12 cellular contexts compared by ENCODE assay signal in the genomic region with DNA sequence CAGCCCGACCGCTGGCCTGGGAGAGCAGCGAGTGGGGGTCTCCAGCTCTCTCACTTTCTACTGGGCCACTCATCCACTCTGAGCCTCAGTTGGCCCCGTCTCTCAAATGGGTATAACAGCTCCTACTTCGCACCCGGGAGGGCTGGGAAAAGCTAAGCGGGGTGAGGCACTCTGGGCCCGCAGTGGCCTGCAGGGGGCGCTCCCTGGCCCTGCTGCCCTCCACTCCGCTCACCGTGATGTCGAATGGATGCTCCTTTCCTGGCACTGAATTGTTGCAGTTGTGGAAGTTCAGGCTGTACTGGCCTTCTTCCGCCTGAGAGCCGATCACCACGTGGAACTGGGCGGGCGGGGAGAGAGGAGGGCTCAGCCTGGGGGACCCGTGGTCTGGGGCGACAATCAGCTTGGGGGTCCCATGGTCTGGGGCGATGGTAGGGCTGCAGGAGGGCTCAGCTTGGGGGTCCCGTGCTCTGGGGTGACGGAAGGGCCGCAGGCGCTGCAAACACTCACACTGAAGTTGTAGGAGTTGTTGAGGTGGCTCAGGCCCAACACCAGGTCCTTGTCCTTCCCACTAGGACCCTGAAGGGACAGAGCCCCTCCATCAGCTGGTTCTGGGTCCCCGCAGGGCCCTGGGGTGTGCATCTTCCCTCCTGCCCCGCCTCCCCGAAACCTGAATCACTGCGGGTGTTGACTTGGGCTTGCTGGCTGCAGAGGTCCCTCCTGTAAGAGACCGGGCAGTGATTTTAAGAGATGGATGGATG. TPM values are rescaled to one million over a fixed set of nuclear protein-coding genes. Genes with fewer than 3 reads are reported as not detected.
DNase-seq lines count a peak whose midpoint lies in the region; ATAC-seq and TF ChIP-seq lines count a peak whose summit lies in the region.
"Had no signal": no experiment of that assay in that cellular context is flagged by ENCODE, and none has a peak within 500 bp of the region (broad histone marks: within the 10 kb centered on the region; RNA-seq: fewer than 3 reads in every experiment).

No MANE protein-coding gene starts in this region.

- TF ChIP-seq CTCF in AG10803 (conservative IDR thresholded peaks at IDR 0.05; ENCODE audit: low read length): peak; percentile 22
- TF ChIP-seq CTCF in GM12875 (IDR thresholded peaks at IDR 0.05; ENCODE audit: borderline replicate concordance, insufficient read depth, low read depth, low read length): peak; percentile 49
- peak; percentile 33 for TF ChIP-seq CTCF in astrocyte of the spinal cord (IDR thresholded peaks at IDR 0.05; ENCODE audit: low read depth, low read length)

- peaks cover 4% of the 10 kb centered on the region for H3K79me2 ChIP-seq in mesendoderm (ENCODE audit: control insufficient read depth, insufficient read depth, low read length)

- CTCF ChIA-PET in activated CD4-positive, alpha-beta memory T cell treated with anti-CD3 and anti-CD28 coated beads for 36 hours (lab: Charles Lee): interaction anchor here (1.0 to 7.0 kb wide), 2 partner anchors 101 to 217 kb away, joined by 5 to 62 read pairs; no protein-coding TSS in a partner anchor

- ATAC-seq in GM19035 (IDR thresholded peaks at IDR 0.05; ENCODE audit: unreplicated experiment): no peak
- ATAC-seq in GM19467 (IDR thresholded peaks at IDR 0.05; ENCODE audit: unreplicated experiment): no peak
- ATAC-seq: activated CD8-positive, alpha-beta memory T cell treated with anti-CD3 and anti-CD28 coated beads, Interleukin-2, amount 10 ng/mL, durations not matched to agents 7 days and 5 days had no signal

- H3K56ac ChIP-seq in mesendoderm (ENCODE audit: low read length): peak overlapping the region; percentile 74

- no peak overlapping the region for H4K5ac ChIP-seq in mesendoderm (ENCODE audit: low read length)

- peaks cover 3% of the 10 kb centered on the region for H3K79me1 ChIP-seq in mesendoderm (ENCODE audit: low read length)

- POLR2A ChIA-PET in activated CD4-positive, alpha-beta memory T cell treated with anti-CD3 and anti-CD28 coated beads for 36 hours (lab: Charles Lee): no interaction called here

- peak overlapping the region; percentile 45 for H3K23ac ChIP-seq in mesendoderm (ENCODE audit: low read length)

- H3K4me1 Mint-ChIP-seq in activated CD4-positive, alpha-beta memory T cell treated with anti-CD3 and anti-CD28 coated beads for 36 hours (ENCODE audit: low read depth): peaks cover 16% of the 10 kb centered on the region

- DNase-seq in AG10803 (ENCODE audit: low read depth) (no peak), astrocyte of the spinal cord (ENCODE audit: low read depth, low spot score) (no peak), mesendoderm (no peak)
- DNase-seq in activated CD4-positive, alpha-beta memory T cell treated with anti-CD3 and anti-CD28 coated beads for 36 hours: no peak
- DNase-seq in effector CD8-positive, alpha-beta T cell (lab: John Stamatoyannopoulos, UW): no peak
- DNase-seq: activated CD8-positive, alpha-beta memory T cell treated with anti-CD3 and anti-CD28 coated beads, Interleukin-2, amount 10 ng/mL, durations not matched to agents 7 days and 5 days; NCI-H187 treated with DMSO at 0.1 percent for 48 hours had no signal

- no peak overlapping the region for H3K4ac ChIP-seq in mesendoderm (ENCODE audit: low read depth, low read length)

- no peak overlapping the region for H4K8ac ChIP-seq in mesendoderm (ENCODE audit: low read depth, low read length)

- H3K27ac ChIP-seq in mesendoderm (ENCODE audit: low read depth, low read length): no peak overlapping the region
- H3K27ac ChIP-seq: vagina had no signal

- no peaks in the 10 kb centered on the region for H3K9me3 Mint-ChIP-seq in activated CD4-positive, alpha-beta memory T cell treated with anti-CD3 and anti-CD28 coated beads for 36 hours
- H3K9me3 Mint-ChIP-seq: T-helper 1 cell treated with Interleukin-12 subunit alpha and Interleukin-12 subunit beta and Interleukin-4 antibody, amounts not matched to agents 30 μg/mL and 1 μg/mL, for 36 hours had no signal

- no peak overlapping the region for H2BK5ac ChIP-seq in mesendoderm (ENCODE audit: low read length)

- no peaks in the 10 kb centered on the region for H3K27me3 ChIP-seq in mesendoderm (ENCODE audit: insufficient read depth, low read length, poor library complexity)
- H3K27me3 ChIP-seq: vagina had no signal

- no peaks in the 10 kb centered on the region for H3K27me3 Mint-ChIP-seq in activated CD4-positive, alpha-beta memory T cell treated with anti-CD3 and anti-CD28 coated beads for 36 hours
- H3K27me3 Mint-ChIP-seq: activated CD8-positive, alpha-beta memory T cell treated with anti-CD3 and anti-CD28 coated beads, Interleukin-2, amount 10 ng/mL, durations not matched to agents 7 days and 5 days had no signal

- in situ Hi-C loops in astrocyte of the spinal cord (cut with HindIII; ENCODE audit: low sequenced_read_pairs): no loop called here

- H3K36me3 ChIP-seq in mesendoderm (ENCODE audit: control insufficient read depth, insufficient read depth, low read length): no peaks in the 10 kb centered on the region

- H3K4me2 ChIP-seq in mesendoderm (ENCODE audit: low read length): no peak overlapping the region

- H3K27ac Mint-ChIP-seq in activated CD4-positive, alpha-beta memory T cell treated with anti-CD3 and anti-CD28 coated beads for 36 hours: no peak overlapping the region
- H3K27ac Mint-ChIP-seq: T-helper 1 cell treated with Interleukin-12 subunit alpha and Interleukin-12 subunit beta and Interleukin-4 antibody, amounts not matched to agents 30 μg/mL and 1 μg/mL, for 36 hours had no signal

- no peak overlapping the region for H3K18ac ChIP-seq in mesendoderm (ENCODE audit: low read length)

- intact Hi-C loops in activated CD4-positive, alpha-beta memory T cell treated with anti-CD3 and anti-CD28 coated beads for 36 hours (cut with micrococcal nuclease): loop anchor here (10.0 kb wide), 1 partner anchor 359 kb away; the partner anchor contains the start of genes ALKBH7 and PSPN

- peaks cover 22% of the 10 kb centered on the region for H3K36me3 Mint-ChIP-seq in activated CD4-positive, alpha-beta memory T cell treated with anti-CD3 and anti-CD28 coated beads for 36 hours

- H3K4me3 ChIP-seq in AG10803 (ENCODE audit: low read length) (no peak overlapping the region), GM12875 (ENCODE audit: low read depth, low read length) (peak overlapping the region; percentile 12), astrocyte of the spinal cord (ENCODE audit: low read depth, low read length) (no peak overlapping the region), mesendoderm (ENCODE audit: low read length) (no peak overlapping the region)
- H3K4me3 ChIP-seq: vagina had no signal

- no peak overlapping the region for H3K4me3 Mint-ChIP-seq in activated CD4-positive, alpha-beta memory T cell treated with anti-CD3 and anti-CD28 coated beads for 36 hours
- H3K4me3 Mint-ChIP-seq: activated CD8-positive, alpha-beta memory T cell treated with anti-CD3 and anti-CD28 coated beads, Interleukin-2, amount 10 ng/mL, durations not matched to agents 7 days and 5 days; T-helper 1 cell treated with Interleukin-12 subunit alpha and Interleukin-12 subunit beta and Interleukin-4 antibody, amounts not matched to agents 30 μg/mL and 1 μg/mL, for 36 hours had no signal

- H2AK5ac ChIP-seq in mesendoderm (ENCODE audit: low read length): no peak overlapping the region

- no CpG with 5 or more reads among the region's 29 CpGs for WGBS in mesendoderm (ENCODE audit: extremely low coverage, insufficient coverage, low lambda C conversion rate)

- H3K9ac ChIP-seq in mesendoderm (ENCODE audit: low read length): no peak overlapping the region

- no peak overlapping the region for H2BK120ac ChIP-seq in mesendoderm (ENCODE audit: low read depth, low read length)

- H3K4me1 ChIP-seq in mesendoderm (ENCODE audit: control insufficient read depth, low read depth, low read length): peaks cover 4% of the 10 kb centered on the region

- no peak overlapping the region for H2BK15ac ChIP-seq in mesendoderm (replicated peaks; ENCODE audit: low read depth)

RNA-seq across cellular contexts. Expression of gene GPR108, which starts 3.9 kb away (rescaled TPM):
- polyA plus RNA-seq in mesendoderm (2013, experiment 1 of 2): 41.2 TPM
- 40.0 TPM for polyA plus RNA-seq in mesendoderm (2013, experiment 2 of 2)
- total RNA-seq in activated CD4-positive, alpha-beta memory T cell treated with anti-CD3 and anti-CD28 coated beads for 36 hours: 10 to 100 TPM; 72.1 to 75.4 TPM

RNA-seq across cellular contexts. Expression of gene TRIP10, which starts 6.0 kb away (rescaled TPM):
- polyA plus RNA-seq in mesendoderm (2013, experiment 1 of 2): 135 TPM
- polyA plus RNA-seq in mesendoderm (2013, experiment 2 of 2): 134 TPM
- total RNA-seq in activated CD4-positive, alpha-beta memory T cell treated with anti-CD3 and anti-CD28 coated beads for 36 hours: 10 to 100 TPM; 55.9 to 56.2 TPM

RNA-seq across cellular contexts. Expression of gene C3, which starts 13.1 kb away (rescaled TPM):
- 5.4 TPM for polyA plus RNA-seq in mesendoderm (2013, experiment 1 of 2)
- 4.8 TPM for polyA plus RNA-seq in mesendoderm (2013, experiment 2 of 2)
- 1 to 10 TPM; 1.2 to 2.4 TPM for total RNA-seq in activated CD4-positive, alpha-beta memory T cell treated with anti-CD3 and anti-CD28 coated beads for 36 hours

RNA-seq across cellular contexts. Expression of gene SH2D3A, which starts 33.7 kb away (rescaled TPM):
- polyA plus RNA-seq in mesendoderm (2013, experiment 1 of 2): 39.0 TPM
- 41.0 TPM for polyA plus RNA-seq in mesendoderm (2013, experiment 2 of 2)
- total RNA-seq in activated CD4-positive, alpha-beta memory T cell treated with anti-CD3 and anti-CD28 coated beads for 36 hours: 10 to 100 TPM; 17.1 to 18.2 TPM

RNA-seq across cellular contexts. Expression of gene VAV1, which starts 39.0 kb away (rescaled TPM):
- 1.0 TPM for polyA plus RNA-seq in mesendoderm (2013, experiment 1 of 2)
- 0.92 TPM for polyA plus RNA-seq in mesendoderm (2013, experiment 2 of 2)
- total RNA-seq in activated CD4-positive, alpha-beta memory T cell treated with anti-CD3 and anti-CD28 coated beads for 36 hours: 10 to 100 TPM; 77.9 to 84.5 TPM
